Comparison of ENCODE assay signal across 27 cellular contexts in genomic region chrX:17842769-17843525, GRCh38. TPM values are rescaled to one million over a fixed set of nuclear protein-coding genes. Genes with fewer than 3 reads are reported as not detected.
A peak's percentile ranks its signal among the peaks of the same experiment; 100 is the strongest.
DNase-seq lines count a peak whose midpoint lies in the region; ATAC-seq and FAIRE-seq lines count a peak whose summit lies in the region.
"Had no signal": no experiment of that assay in that cellular context is flagged by ENCODE, and none has a peak within 500 bp of the region (broad histone marks: within the 10 kb centered on the region; RNA-seq: fewer than 3 reads in every experiment).

No MANE protein-coding gene starts in this region.

- no peaks in the 10 kb centered on the region for H3K36me3 Mint-ChIP-seq in activated CD4-positive, alpha-beta T cell treated with anti-CD3 and anti-CD28 coated beads for 36 hours (ENCODE audit: low read depth)
- H3K36me3 Mint-ChIP-seq: CD4-positive, CD25-positive, alpha-beta regulatory T cell; neural progenitor cell; stimulated activated memory B cell treated with anti-CD40 and anti-IgM and Interleukin-4, amounts not matched to agents 10 μg/mL and 1 μg/mL and 100 μg/mL, for 72 hours had no signal

- ATAC-seq in HG02588 (IDR thresholded peaks at IDR 0.05; ENCODE audit: unreplicated experiment): no peak
- ATAC-seq in activated CD4-positive, alpha-beta T cell treated with anti-CD3 and anti-CD28 coated beads for 36 hours: no peak
- ATAC-seq: activated CD4-positive, CD25-positive, alpha-beta regulatory T cell treated with anti-CD3 and anti-CD28 coated beads, Interleukin-2, amount 50 U/mL, for 24 hours; effector memory CD8-positive, alpha-beta T cell; sciatic nerve; stimulated activated memory B cell treated with anti-CD40 and anti-IgM and Interleukin-4, amounts not matched to agents 10 μg/mL and 1 μg/mL and 100 μg/mL, for 72 hours had no signal

- DNase-seq in AG20443 (ENCODE audit: low spot score) (peak; percentile 13), Daoy (ENCODE audit: low read depth) (peak; percentile 21), dermis microvascular lymphatic vessel endothelial cell (ENCODE audit: low read depth in 2 of 2) (peak; percentile 67 to 85), SW 1271 (lab: John Stamatoyannopoulos, UW) (no peak)
- no peak for DNase-seq in activated CD4-positive, alpha-beta T cell treated with anti-CD3 and anti-CD28 coated beads for 36 hours
- DNase-seq: activated CD4-positive, alpha-beta memory T cell treated with anti-CD3 and anti-CD28 coated beads, Interleukin-2, amount 10 ng/mL, durations not matched to agents 7 days and 5 days; activated CD8-positive, alpha-beta memory T cell treated with anti-CD3 and anti-CD28 coated beads, Interleukin-2, amount 50 U/mL, for 48 hours; activated naive CD4-positive, alpha-beta T cell treated with anti-CD3 and anti-CD28 coated beads, Interleukin-2, amount 50 U/mL, for 16 hours; anterior cingulate cortex; CD4-positive, CD25-positive, alpha-beta regulatory T cell; colonic mucosa; effector memory CD8-positive, alpha-beta T cell; EL; mesendoderm; NCI-H146; Peyer's patch; posterior cingulate gyrus; stimulated activated CD4-positive, alpha-beta T cell treated with anti-CD3 and anti-CD28 coated beads, Interleukin-4, amount 100 ng/mL, for 24 hours had no signal

- H3K4me1 Mint-ChIP-seq in activated CD4-positive, alpha-beta T cell treated with anti-CD3 and anti-CD28 coated beads for 36 hours: peaks cover 10% of the 10 kb centered on the region
- H3K4me1 Mint-ChIP-seq: activated CD4-positive, alpha-beta memory T cell treated with anti-CD3 and anti-CD28 coated beads, Interleukin-2, amount 10 ng/mL, durations not matched to agents 7 days and 5 days; CD4-positive, CD25-positive, alpha-beta regulatory T cell; stimulated activated memory B cell treated with anti-CD40 and anti-IgM and Interleukin-4, amounts not matched to agents 10 μg/mL and 1 μg/mL and 100 μg/mL, for 72 hours had no signal

- intact Hi-C loops in activated CD4-positive, alpha-beta T cell treated with anti-CD3 and anti-CD28 coated beads for 36 hours (cut with DNase I, micrococcal nuclease): no loop called here

- H3K27me3 Mint-ChIP-seq in activated CD4-positive, alpha-beta T cell treated with anti-CD3 and anti-CD28 coated beads for 36 hours: no peaks in the 10 kb centered on the region
- H3K27me3 Mint-ChIP-seq: activated CD4-positive, alpha-beta memory T cell treated with anti-CD3 and anti-CD28 coated beads, Interleukin-2, amount 10 ng/mL, durations not matched to agents 7 days and 5 days; CD4-positive, CD25-positive, alpha-beta regulatory T cell; stimulated activated memory B cell treated with anti-CD40 and anti-IgM and Interleukin-4, amounts not matched to agents 10 μg/mL and 1 μg/mL and 100 μg/mL, for 72 hours had no signal

- CTCF ChIA-PET in activated CD4-positive, alpha-beta T cell treated with anti-CD3 and anti-CD28 coated beads for 36 hours (lab: Charles Lee): no interaction called here

- no peak overlapping the region for H3K4me3 Mint-ChIP-seq in activated CD4-positive, alpha-beta T cell treated with anti-CD3 and anti-CD28 coated beads for 36 hours
- H3K4me3 Mint-ChIP-seq: activated CD4-positive, alpha-beta memory T cell treated with anti-CD3 and anti-CD28 coated beads, Interleukin-2, amount 10 ng/mL, durations not matched to agents 7 days and 5 days; CD4-positive, CD25-positive, alpha-beta regulatory T cell; effector memory CD8-positive, alpha-beta T cell; neural progenitor cell; stimulated activated memory B cell treated with anti-CD40 and anti-IgM and Interleukin-4, amounts not matched to agents 10 μg/mL and 1 μg/mL and 100 μg/mL, for 72 hours had no signal

- H3K9me3 Mint-ChIP-seq in activated CD4-positive, alpha-beta T cell treated with anti-CD3 and anti-CD28 coated beads for 36 hours (ENCODE audit: low read depth): no peaks in the 10 kb centered on the region
- H3K9me3 Mint-ChIP-seq: activated CD4-positive, alpha-beta memory T cell treated with anti-CD3 and anti-CD28 coated beads, Interleukin-2, amount 10 ng/mL, durations not matched to agents 7 days and 5 days; CD4-positive, CD25-positive, alpha-beta regulatory T cell; effector memory CD8-positive, alpha-beta T cell; neural progenitor cell; stimulated activated memory B cell treated with anti-CD40 and anti-IgM and Interleukin-4, amounts not matched to agents 10 μg/mL and 1 μg/mL and 100 μg/mL, for 72 hours had no signal

- no peak overlapping the region for H3K27ac Mint-ChIP-seq in activated CD4-positive, alpha-beta T cell treated with anti-CD3 and anti-CD28 coated beads for 36 hours
- H3K27ac Mint-ChIP-seq: activated CD4-positive, alpha-beta memory T cell treated with anti-CD3 and anti-CD28 coated beads, Interleukin-2, amount 10 ng/mL, durations not matched to agents 7 days and 5 days; CD4-positive, CD25-positive, alpha-beta regulatory T cell; effector memory CD8-positive, alpha-beta T cell; neural progenitor cell; stimulated activated memory B cell treated with anti-CD40 and anti-IgM and Interleukin-4, amounts not matched to agents 10 μg/mL and 1 μg/mL and 100 μg/mL, for 72 hours had no signal

- peak; percentile 58 for FAIRE-seq in islet of Langerhans (lab: Jason Lieb, UNC)
- FAIRE-seq: GM12892, urothelium cell line had no signal

- POLR2A ChIA-PET in activated CD4-positive, alpha-beta T cell treated with anti-CD3 and anti-CD28 coated beads for 36 hours (lab: Charles Lee): no interaction called here

RNA-seq across cellular contexts. Expression of gene RAI2, which starts 18.2 kb away (rescaled TPM):
- total RNA-seq in Daoy (2014; rRNA removed; shearing (Covaris generic)): 0.86 TPM in 1 of 2 replicates, not detected in the other
- 1.2 and 3.3 TPM in 2 replicates for total RNA-seq in dermis microvascular lymphatic vessel endothelial cell
- total RNA-seq in activated CD4-positive, alpha-beta T cell treated with anti-CD3 and anti-CD28 coated beads for 36 hours: under 1 TPM; 0.39 to 0.65 TPM
- total RNA-seq: activated CD4-positive, alpha-beta memory T cell treated with anti-CD3 and anti-CD28 coated beads, Interleukin-2, amount 10 ng/mL, durations not matched to agents 7 days and 5 days; SK-MEL-5 had no signal

Comparison
In these comparisons a context has a peak if more than half of its experiments do, and no peak if none do; other contexts are left out.
1. DNase-seq: peak in AG20443 (single experiment), Daoy (single experiment) and dermis microvascular lymphatic vessel endothelial cell (2 of 2); none in SW 1271 (0 of 2) and activated CD4-positive, alpha-beta T cell treated with anti-CD3 and anti-CD28 coated beads for 36 hours (single experiment).